26 cellular contexts compared by ENCODE assay signal in the genomic region with DNA sequence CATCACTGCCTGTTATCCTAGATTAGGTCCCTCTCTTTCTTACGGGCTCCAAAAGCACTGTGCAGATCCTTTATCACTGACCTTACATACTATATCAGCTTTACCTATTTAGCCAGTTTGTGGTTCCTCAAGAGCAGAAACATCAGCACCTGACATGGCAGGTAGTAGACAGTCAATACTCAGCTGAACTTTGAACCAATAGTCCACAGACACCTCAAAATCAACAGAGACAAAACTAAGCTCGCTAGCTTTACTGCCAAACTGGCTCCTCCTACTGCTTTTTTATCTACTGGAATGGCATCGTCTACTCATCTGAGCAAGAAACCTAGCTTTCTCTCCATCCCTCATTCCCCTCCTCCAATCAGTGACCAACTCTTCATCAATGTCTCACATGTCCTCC. TPM values are rescaled to one million over a fixed set of nuclear protein-coding genes. Genes with fewer than 3 reads are reported as not detected.
"Had no signal": no experiment of that assay in that cellular context is flagged by ENCODE, and none has a peak within 500 bp of the region (broad histone marks: within the 10 kb centered on the region; RNA-seq: fewer than 3 reads in every experiment).

No MANE protein-coding gene starts in this region.

- DNase-seq: KBM-7, MV-4-11, NCI-H1048, NCI-H1105, NCI-H1417 treated with DMSO at 0.1 percent for 48 hours, NCI-H146, NCI-H1694 treated with DMSO at 0.1 percent for 48 hours, NCI-H1930, NCI-H2081, NCI-H2107, NCI-H226, NCI-H446, NCI-H510A, NCI-H524 treated with DMSO at 0.1 percent for 48 hours, NCI-H69, NCI-H774, Right ventricle myocardium superior, RPMI8226, SIG-M5 had no signal

- H3K36me3 ChIP-seq: SJSA1 had no signal

- H3K27ac ChIP-seq: HL-60, SJSA1, SK-N-MC had no signal

- H3K9me3 ChIP-seq: SJSA1 had no signal

- H3K4me1 ChIP-seq: SJSA1 had no signal

- FAIRE-seq: HTR-8/SVneo, RCC 7860 had no signal

- H3K4me3 ChIP-seq: SJSA1, SK-N-MC had no signal

RNA-seq across cellular contexts. Expression of a gene that starts 5.6 kb away (rescaled TPM):
- total RNA-seq: LHCN-M2, MCF 10A, Right ventricle myocardium superior, SJSA1 had no signal

RNA-seq across cellular contexts. Expression of a gene that starts 52.5 kb away (rescaled TPM):
- total RNA-seq: LHCN-M2, MCF 10A, Right ventricle myocardium superior, SJSA1 had no signal
